1 cellular context compared by ENCODE assay signal in the genomic region with DNA sequence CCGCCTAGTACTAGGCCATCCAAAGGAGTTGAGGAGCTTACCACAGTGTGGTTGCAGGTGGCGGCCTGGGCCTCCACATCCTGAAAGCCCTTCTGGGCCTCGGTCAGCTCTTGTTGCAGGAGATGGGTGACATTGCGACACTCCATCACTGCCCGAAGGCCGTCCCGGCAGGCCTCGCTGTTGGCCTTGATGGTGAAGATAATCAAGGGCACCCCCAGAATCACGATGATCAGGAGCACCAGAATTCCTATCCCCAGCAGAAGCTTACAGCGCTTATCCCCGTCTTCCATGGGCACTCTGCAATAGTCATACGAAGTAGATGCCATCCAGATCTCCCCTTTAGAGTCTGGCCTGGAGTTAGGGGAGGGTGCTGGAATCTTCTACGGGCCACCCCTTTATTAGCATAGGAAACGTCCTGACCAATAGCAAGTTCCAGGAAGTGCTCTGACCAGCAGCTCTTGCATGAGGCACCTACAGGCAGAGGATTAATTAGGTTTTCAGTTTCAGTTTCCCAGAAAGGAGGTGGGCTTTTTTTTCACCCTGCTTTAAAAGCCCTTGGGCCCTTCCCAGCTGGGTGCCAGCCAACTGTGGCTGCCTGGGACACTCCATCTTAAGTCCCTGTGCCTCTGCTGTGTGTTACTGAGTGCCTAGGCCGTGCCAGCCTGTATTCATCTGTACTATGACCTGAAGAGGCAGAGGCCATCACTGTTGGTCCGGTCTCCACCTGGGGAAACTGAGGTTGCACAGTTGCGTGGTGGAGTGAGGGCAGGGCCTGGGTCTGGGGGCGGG.
A peak's percentile ranks its signal among the peaks of the same experiment; 100 is the strongest.
TF ChIP-seq lines count a peak whose summit lies in the region.

A gene with protein sequence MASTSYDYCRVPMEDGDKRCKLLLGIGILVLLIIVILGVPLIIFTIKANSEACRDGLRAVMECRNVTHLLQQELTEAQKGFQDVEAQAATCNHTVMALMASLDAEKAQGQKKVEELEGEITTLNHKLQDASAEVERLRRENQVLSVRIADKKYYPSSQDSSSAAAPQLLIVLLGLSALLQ (minus strand): TSS at position 381 of the 789 bp plus-strand sequence. CDS start 55 bp downstream, at position 326.

TF ChIP-seq in HepG2, 621 proteins besides CTCF, POLR2A, EP300 and RAD21 (continued from another document and continues in another):
- TF ChIP-seq THAP9 (CRISPR knock-in tag; IDR thresholded peaks at IDR 0.05; ENCODE audit: borderline replicate concordance): 0 out of 2 replicates have a peak, but pooled peaks have one; percentile 38
- 0 out of 2 replicates have a peak, but pooled peaks have one; percentile 58 for TF ChIP-seq ZNF746 (CRISPR knock-in tag; IDR thresholded peaks at IDR 0.05)
- TF ChIP-seq HMG20B (CRISPR knock-in tag; conservative IDR thresholded peaks at IDR 0.05): no peak
- TF ChIP-seq ZBTB4 (CRISPR knock-in tag; IDR thresholded peaks at IDR 0.05; ENCODE audit: borderline replicate concordance): no peak
- TF ChIP-seq DPF2 (CRISPR knock-in tag; IDR thresholded peaks at IDR 0.05; ENCODE audit: borderline replicate concordance, low read depth): no peak
- TF ChIP-seq NR2C2 (CRISPR knock-in tag; IDR thresholded peaks at IDR 0.05; ENCODE audit: borderline replicate concordance): peak; percentile 46; the same call in 1 of the 2 replicates
- peak; percentile 69; the same call in 1 of the 2 replicates for TF ChIP-seq GATA4 (IDR thresholded peaks at IDR 0.05; ENCODE audit: borderline replicate concordance, low read depth)
- TF ChIP-seq ZNF333 (CRISPR knock-in tag; IDR thresholded peaks at IDR 0.05; ENCODE audit: borderline replicate concordance): no peak
- no peak for TF ChIP-seq ZSCAN22 (CRISPR knock-in tag; IDR thresholded peaks at IDR 0.05)
- no peak for TF ChIP-seq ZNF121 (CRISPR knock-in tag; IDR thresholded peaks at IDR 0.05)
- TF ChIP-seq SRY (CRISPR knock-in tag; IDR thresholded peaks at IDR 0.05): no peak
- TF ChIP-seq, protein P1, sequence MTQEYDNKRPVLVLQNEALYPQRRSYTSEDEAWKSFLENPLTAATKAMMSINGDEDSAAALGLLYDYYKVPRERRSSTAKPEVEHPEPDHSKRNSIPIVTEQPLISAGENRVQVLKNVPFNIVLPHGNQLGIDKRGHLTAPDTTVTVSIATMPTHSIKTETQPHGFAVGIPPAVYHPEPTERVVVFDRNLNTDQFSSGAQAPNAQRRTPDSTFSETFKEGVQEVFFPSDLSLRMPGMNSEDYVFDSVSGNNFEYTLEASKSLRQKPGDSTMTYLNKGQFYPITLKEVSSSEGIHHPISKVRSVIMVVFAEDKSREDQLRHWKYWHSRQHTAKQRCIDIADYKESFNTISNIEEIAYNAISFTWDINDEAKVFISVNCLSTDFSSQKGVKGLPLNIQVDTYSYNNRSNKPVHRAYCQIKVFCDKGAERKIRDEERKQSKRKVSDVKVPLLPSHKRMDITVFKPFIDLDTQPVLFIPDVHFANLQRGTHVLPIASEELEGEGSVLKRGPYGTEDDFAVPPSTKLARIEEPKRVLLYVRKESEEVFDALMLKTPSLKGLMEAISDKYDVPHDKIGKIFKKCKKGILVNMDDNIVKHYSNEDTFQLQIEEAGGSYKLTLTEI (CRISPR knock-in tag; conservative IDR thresholded peaks at IDR 0.05): no peak
- no peak for TF ChIP-seq FOXM1 (CRISPR knock-in tag; IDR thresholded peaks at IDR 0.05)
- no peak for TF ChIP-seq ZNF33A (CRISPR knock-in tag; IDR thresholded peaks at IDR 0.05; ENCODE audit: borderline replicate concordance)
- TF ChIP-seq MATR3 (CRISPR knock-in tag; IDR thresholded peaks at IDR 0.05): no peak
- TF ChIP-seq, protein P2, sequence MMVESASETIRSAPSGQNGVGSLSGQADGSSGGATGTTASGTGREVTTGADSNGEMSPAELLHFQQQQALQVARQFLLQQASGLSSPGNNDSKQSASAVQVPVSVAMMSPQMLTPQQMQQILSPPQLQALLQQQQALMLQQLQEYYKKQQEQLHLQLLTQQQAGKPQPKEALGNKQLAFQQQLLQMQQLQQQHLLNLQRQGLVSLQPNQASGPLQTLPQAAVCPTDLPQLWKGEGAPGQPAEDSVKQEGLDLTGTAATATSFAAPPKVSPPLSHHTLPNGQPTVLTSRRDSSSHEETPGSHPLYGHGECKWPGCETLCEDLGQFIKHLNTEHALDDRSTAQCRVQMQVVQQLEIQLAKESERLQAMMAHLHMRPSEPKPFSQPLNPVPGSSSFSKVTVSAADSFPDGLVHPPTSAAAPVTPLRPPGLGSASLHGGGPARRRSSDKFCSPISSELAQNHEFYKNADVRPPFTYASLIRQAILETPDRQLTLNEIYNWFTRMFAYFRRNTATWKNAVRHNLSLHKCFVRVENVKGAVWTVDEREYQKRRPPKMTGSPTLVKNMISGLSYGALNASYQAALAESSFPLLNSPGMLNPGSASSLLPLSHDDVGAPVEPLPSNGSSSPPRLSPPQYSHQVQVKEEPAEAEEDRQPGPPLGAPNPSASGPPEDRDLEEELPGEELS (CRISPR knock-in tag; IDR thresholded peaks at IDR 0.05): no peak; the same call in none of the 2 replicates
- TF ChIP-seq ZNF18 (CRISPR knock-in tag; IDR thresholded peaks at IDR 0.05; ENCODE audit: insufficient replicate concordance): peak; percentile 36
- no peak for TF ChIP-seq NCOR1 (IDR thresholded peaks at IDR 0.05; ENCODE audit: borderline replicate concordance, low read length)
- no peak for TF ChIP-seq ATM (IDR thresholded peaks at IDR 0.05; ENCODE audit: borderline replicate concordance)
- TF ChIP-seq, protein P3, sequence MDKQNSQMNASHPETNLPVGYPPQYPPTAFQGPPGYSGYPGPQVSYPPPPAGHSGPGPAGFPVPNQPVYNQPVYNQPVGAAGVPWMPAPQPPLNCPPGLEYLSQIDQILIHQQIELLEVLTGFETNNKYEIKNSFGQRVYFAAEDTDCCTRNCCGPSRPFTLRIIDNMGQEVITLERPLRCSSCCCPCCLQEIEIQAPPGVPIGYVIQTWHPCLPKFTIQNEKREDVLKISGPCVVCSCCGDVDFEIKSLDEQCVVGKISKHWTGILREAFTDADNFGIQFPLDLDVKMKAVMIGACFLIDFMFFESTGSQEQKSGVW (CRISPR knock-in tag; IDR thresholded peaks at IDR 0.05; ENCODE audit: borderline replicate concordance): no peak
- peak; percentile 95 for TF ChIP-seq ZFY (CRISPR knock-in tag; IDR thresholded peaks at IDR 0.05)
- no peak for TF ChIP-seq PAF1 (CRISPR knock-in tag; IDR thresholded peaks at IDR 0.05)
- TF ChIP-seq BORCS8-MEF2B (CRISPR knock-in tag; IDR thresholded peaks at IDR 0.05): peak; percentile 27; the same call in 1 of the 2 replicates
- TF ChIP-seq ZNF619 (CRISPR knock-in tag; IDR thresholded peaks at IDR 0.05): no peak; the same call in 1 of the 2 replicates
- no peak for TF ChIP-seq NFE2L1 (CRISPR knock-in tag; IDR thresholded peaks at IDR 0.05; ENCODE audit: borderline replicate concordance)
- no peak for TF ChIP-seq ZNF562 (CRISPR knock-in tag; IDR thresholded peaks at IDR 0.05; ENCODE audit: borderline replicate concordance)
- peak; percentile 91; the same call in 1 of the 2 replicates for TF ChIP-seq FOXC1 (CRISPR knock-in tag; IDR thresholded peaks at IDR 0.05; ENCODE audit: borderline replicate concordance)
- peak; percentile 33 for TF ChIP-seq PHF5A (CRISPR knock-in tag; IDR thresholded peaks at IDR 0.05; ENCODE audit: low read depth, unreplicated experiment)
- no peak for TF ChIP-seq MLLT10 (CRISPR knock-in tag; IDR thresholded peaks at IDR 0.05)
- TF ChIP-seq KLF9 (CRISPR knock-in tag; IDR thresholded peaks at IDR 0.05; ENCODE audit: low read depth): no peak
- peak; percentile 76 for TF ChIP-seq MAX (IDR thresholded peaks at IDR 0.05)
- no peak for TF ChIP-seq ETS1 (CRISPR knock-in tag; IDR thresholded peaks at IDR 0.05)
- TF ChIP-seq GZF1 (CRISPR knock-in tag; IDR thresholded peaks at IDR 0.05): no peak
- no peak for TF ChIP-seq SP2 (CRISPR knock-in tag; IDR thresholded peaks at IDR 0.05)
- no peak for TF ChIP-seq ZFYVE20 (CRISPR knock-in tag; IDR thresholded peaks at IDR 0.05; ENCODE audit: borderline replicate concordance, low read depth)
- TF ChIP-seq AGO1 (IDR thresholded peaks at IDR 0.05; ENCODE audit: low read depth, low read length, poor library complexity, severe bottlenecking): no peak
- TF ChIP-seq RNF2 (conservative IDR thresholded peaks at IDR 0.05; ENCODE audit: low read depth): no peak
- no peak for TF ChIP-seq TAF15 (IDR thresholded peaks at IDR 0.05; ENCODE audit: low read depth, low read length, poor library complexity, severe bottlenecking)
- no peak for TF ChIP-seq ETV6 (CRISPR knock-in tag; conservative IDR thresholded peaks at IDR 0.05)
- TF ChIP-seq TBL1XR1 (IDR thresholded peaks at IDR 0.05; ENCODE audit: borderline replicate concordance, low read length, partially characterized antibody): no peak
- no peak for TF ChIP-seq ZNF253 (CRISPR knock-in tag; IDR thresholded peaks at IDR 0.05; ENCODE audit: borderline replicate concordance)
- no peak for TF ChIP-seq FOXK2 (IDR thresholded peaks at IDR 0.05)
- TF ChIP-seq ZNF747 (CRISPR knock-in tag; IDR thresholded peaks at IDR 0.05; ENCODE audit: borderline replicate concordance): no peak
- no peak; the same call in 1 of the 2 replicates for TF ChIP-seq ZNF225 (CRISPR knock-in tag; IDR thresholded peaks at IDR 0.05)
- TF ChIP-seq CHD2 (IDR thresholded peaks at IDR 0.05; ENCODE audit: low read depth, low read length): no peak
- no peak for TF ChIP-seq ZMYM3 (CRISPR knock-in tag; IDR thresholded peaks at IDR 0.05)
- TF ChIP-seq ZNF143 (CRISPR knock-in tag; IDR thresholded peaks at IDR 0.05): peak; percentile 62
- TF ChIP-seq, protein P4, sequence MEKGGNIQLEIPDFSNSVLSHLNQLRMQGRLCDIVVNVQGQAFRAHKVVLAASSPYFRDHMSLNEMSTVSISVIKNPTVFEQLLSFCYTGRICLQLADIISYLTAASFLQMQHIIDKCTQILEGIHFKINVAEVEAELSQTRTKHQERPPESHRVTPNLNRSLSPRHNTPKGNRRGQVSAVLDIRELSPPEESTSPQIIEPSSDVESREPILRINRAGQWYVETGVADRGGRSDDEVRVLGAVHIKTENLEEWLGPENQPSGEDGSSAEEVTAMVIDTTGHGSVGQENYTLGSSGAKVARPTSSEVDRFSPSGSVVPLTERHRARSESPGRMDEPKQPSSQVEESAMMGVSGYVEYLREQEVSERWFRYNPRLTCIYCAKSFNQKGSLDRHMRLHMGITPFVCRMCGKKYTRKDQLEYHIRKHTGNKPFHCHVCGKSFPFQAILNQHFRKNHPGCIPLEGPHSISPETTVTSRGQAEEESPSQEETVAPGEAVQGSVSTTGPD (CRISPR knock-in tag; IDR thresholded peaks at IDR 0.05): no peak
